ENCODE assay signal across 8 cellular contexts in genomic region chr2:166419616-166419934, GRCh38. TPM values are rescaled to one million over a fixed set of nuclear protein-coding genes. Genes with fewer than 3 reads are reported as not detected.
A peak's percentile ranks its signal among the peaks of the same experiment; 100 is the strongest.
DNase-seq lines count a peak whose midpoint lies in the region; ATAC-seq and TF ChIP-seq lines count a peak whose summit lies in the region.

No MANE protein-coding gene starts in this region.

- TF ChIP-seq POLR2A in adrenal gland (IDR thresholded peaks at IDR 0.05) = no peak

- intact Hi-C loops in adrenal gland (cut with DNase I) = no loop called here

- H3K4me3 ChIP-seq in epithelial cell of proximal tubule (ENCODE audit: low read depth, low read length) = no peak overlapping the region
- no peak overlapping the region for H3K4me3 ChIP-seq in adrenal gland

- no peaks in the 10 kb centered on the region for H3K4me1 ChIP-seq in adrenal gland (replicated peaks in 1 of 2)

- TF ChIP-seq CTCF in epithelial cell of proximal tubule (conservative IDR thresholded peaks at IDR 0.05; ENCODE audit: low read depth, low read length) = peak; percentile 63
- TF ChIP-seq CTCF in adrenal gland (IDR thresholded peaks at IDR 0.05) = peak in 3 of 6 experiments; percentile 7 to 36 (median 31)

- WGBS in adrenal gland, 4 donors = 69 to 75% (median 71%) methylated on average over 2 of the region's 2 CpGs

- H3K36me3 ChIP-seq in adrenal gland (replicated peaks in 1 of 2) = no peaks in the 10 kb centered on the region

- H3K27ac ChIP-seq in adrenal gland = no peak overlapping the region

- peak; percentile 2 for DNase-seq in NCI-H2107 treated with DMSO at 0.1 percent for 48 hours (lab: John Stamatoyannopoulos, UW; ENCODE audit: unreplicated experiment)
- no peak for DNase-seq in NCI-H2107 (lab: John Stamatoyannopoulos, UW)
- peak; percentile 52 for DNase-seq in NCI-H82 (lab: John Stamatoyannopoulos, UW)
- no peak for DNase-seq in epithelial cell of proximal tubule (ENCODE audit: low read depth)
- DNase-seq in stromal cell of bone marrow (ENCODE audit: low read depth) = peak; percentile 20
- DNase-seq in SKM-1 (lab: John Stamatoyannopoulos, UW; ENCODE audit: unreplicated experiment) = no peak
- no peak for DNase-seq in adrenal gland

- no peak for ATAC-seq in HG02588 (IDR thresholded peaks at IDR 0.05; ENCODE audit: unreplicated experiment)

- no peaks in the 10 kb centered on the region for H3K27me3 ChIP-seq in adrenal gland

- no peaks in the 10 kb centered on the region for H3K9me3 ChIP-seq in adrenal gland (replicated peaks in 1 of 3)

RNA-seq across cellular contexts. Expression of gene SCN9A, which starts 43.8 kb away (rescaled TPM):
- total RNA-seq in epithelial cell of proximal tubule = 0.87 and 2.1 TPM in 2 replicates
- 1 to 10 TPM in 6 of 8 donors, under 1 TPM in 2; 0.30 to 3.8 (median 1.7) TPM for total RNA-seq in adrenal gland
- 1 to 10 TPM in 2 of 3 donors, under 1 TPM in 1; 0.61 to 2.1 (median 1.1) TPM for polyA plus RNA-seq in adrenal gland

Comparison
In these comparisons a context has a peak if more than half of its experiments do, and no peak if none do; other contexts are left out.
1. DNase-seq: peak in NCI-H2107 treated with DMSO at 0.1 percent for 48 hours (single experiment), NCI-H82 (single experiment) and stromal cell of bone marrow (single experiment); none in NCI-H2107 (single experiment), epithelial cell of proximal tubule (single experiment), SKM-1 (single experiment) and adrenal gland (0 of 7).